ENCODE assay signal across 24 cellular contexts in genomic region chr1:93014156-93014555, GRCh38. TPM values are rescaled to one million over a fixed set of nuclear protein-coding genes. Genes with fewer than 3 reads are reported as not detected.
DNase-seq lines count a peak whose midpoint lies in the region; ATAC-seq, FAIRE-seq and TF ChIP-seq lines count a peak whose summit lies in the region.
"Had no signal": no experiment of that assay in that cellular context is flagged by ENCODE, and none has a peak within 500 bp of the region (broad histone marks: within the 10 kb centered on the region; RNA-seq: fewer than 3 reads in every experiment).

No MANE protein-coding gene starts in this region.

- TF ChIP-seq POLR2A in HCT116 (IDR thresholded peaks at IDR 0.05; ENCODE audit: borderline replicate concordance, extremely low read depth, insufficient read depth, insufficient read length) = no peak
- no peak for TF ChIP-seq POLR2A in gastrocnemius medialis (IDR thresholded peaks at IDR 0.05)
- no peak for TF ChIP-seq POLR2A in GM12892 (IDR thresholded peaks at IDR 0.05; ENCODE audit: low read depth, low read length)

- TF ChIP-seq RAD21 in HCT116 (IDR thresholded peaks at IDR 0.05; ENCODE audit: low read depth) = no peak

- H3K9me3 ChIP-seq in HCT116 (ENCODE audit: control insufficient read depth in 1 of 2, insufficient read depth in 1 of 2, low read depth in 1 of 2, low read length in 2 of 2) (no peaks in the 10 kb centered on the region), gastrocnemius medialis (no peaks in the 10 kb centered on the region)
- H3K9me3 ChIP-seq in CD8-positive, alpha-beta memory T cell (ENCODE audit: low read length) = no peaks in the 10 kb centered on the region
- H3K9me3 ChIP-seq: right lobe of liver had no signal

- peak overlapping the region; percentile 67 for H3K4me2 ChIP-seq in HCT116 (ENCODE audit: low read length)

- H3K36me3 ChIP-seq in HCT116 (ENCODE audit: control insufficient read depth in 1 of 2, insufficient read depth in 2 of 2, low read length in 2 of 2) (no peaks in the 10 kb centered on the region), gastrocnemius medialis (no peaks in the 10 kb centered on the region)
- H3K36me3 ChIP-seq in CD8-positive, alpha-beta memory T cell (ENCODE audit: insufficient read depth, low read length) = no peaks in the 10 kb centered on the region
- H3K36me3 ChIP-seq: right lobe of liver had no signal

- no peaks in the 10 kb centered on the region for H3K36me3 Mint-ChIP-seq in CD8-positive, alpha-beta memory T cell
- H3K36me3 Mint-ChIP-seq: activated naive CD4-positive, alpha-beta T cell treated with anti-CD3 and anti-CD28 coated beads, Interleukin-2, amount 50 U/mL, for 72 hours had no signal

- H4K20me1 ChIP-seq in HCT116 (ENCODE audit: insufficient read depth) = no peaks in the 10 kb centered on the region

- H3K4me3 Mint-ChIP-seq in CD8-positive, alpha-beta memory T cell = no peak overlapping the region
- H3K4me3 Mint-ChIP-seq: activated CD8-positive, alpha-beta T cell treated with anti-CD3 and anti-CD28 coated beads, Interleukin-2, amount 10 ng/mL, durations not matched to agents 7 days and 5 days; memory B cell; T-helper 17 cell had no signal

- in situ Hi-C loops in gastrocnemius medialis (cut with MboI; ENCODE audit: low sequenced_read_pairs in 4 of 4) = no loop called here

- CTCF ChIA-PET in HCT116 (lab: Charles Lee) = interaction anchor here (1.7 kb wide), 1 partner anchor 20 kb away, joined by 6 read pairs; no protein-coding TSS in a partner anchor
- CTCF ChIA-PET in CD8-positive, alpha-beta memory T cell (lab: Charles Lee) = interaction anchor here (1.0 to 1.3 kb wide), 3 partner anchors 9 to 20 kb away, joined by 3 to 4 read pairs (median 3); no protein-coding TSS in a partner anchor

- H3K27me3 Mint-ChIP-seq in CD8-positive, alpha-beta memory T cell = peaks cover 10 to 24% of the 10 kb centered on the region in 2 donors

- H3K4me1 ChIP-seq in HCT116 (ENCODE audit: control insufficient read depth in 1 of 2, insufficient read depth in 2 of 2, low read length in 2 of 2) (peaks cover 15 to 33% of the 10 kb centered on the region in 2 experiments), gastrocnemius medialis (peaks cover 37 to 41% of the 10 kb centered on the region in 2 donors)
- no peaks in the 10 kb centered on the region for H3K4me1 ChIP-seq in CD8-positive, alpha-beta memory T cell (ENCODE audit: insufficient read depth, low read length)
- H3K4me1 ChIP-seq: right lobe of liver had no signal

- FAIRE-seq in GM12892 (lab: Jason Lieb, UNC) = no peak
- FAIRE-seq: endometrium, H1, K562 had no signal

- DNase-seq in HCT116 (ENCODE audit: low read depth, low spot score) (no peak), MV-4-11 (lab: John Stamatoyannopoulos, UW) (peak; percentile 79), amniotic epithelial cell (ENCODE audit: low read depth) (peak; percentile 14), gastrocnemius medialis (no peak), foreskin fibroblast (no peak), GM12892 (ENCODE audit: insufficient read length) (no peak)
- DNase-seq in CD8-positive, alpha-beta memory T cell = no peak
- DNase-seq: activated CD4-positive, alpha-beta T cell treated with anti-CD3 and anti-CD28 coated beads for 1 hour; activated CD8-positive, alpha-beta T cell treated with anti-CD3 and anti-CD28 coated beads, Interleukin-2, amount 10 ng/mL, durations not matched to agents 7 days and 5 days; anterior cingulate cortex; NCI-H1092; NCI-H2171 treated with DMSO at 0.1 percent for 48 hours; right lobe of liver; stimulated activated CD4-positive, alpha-beta T cell treated with anti-CD3 and anti-CD28 coated beads, Interleukin-15, amount 100 ng/mL, for 24 hours; stimulated activated naive CD4-positive, alpha-beta T cell treated with Interleukin-2 at 50 U/mL for 16 hours; T-helper 17 cell had no signal

- H3K27ac ChIP-seq in HCT116 (ENCODE audit: low read depth, low read length) (no peak overlapping the region), gastrocnemius medialis (peak overlapping the region; percentile 48 to 69 (median 62))
- no peak overlapping the region for H3K27ac ChIP-seq in CD8-positive, alpha-beta memory T cell (ENCODE audit: low read depth, low read length)
- H3K27ac ChIP-seq: C4-2B, right lobe of liver had no signal

- intact Hi-C loops in HCT116 (cut with micrococcal nuclease) (no loop called here), gastrocnemius medialis (cut with DNase I; ENCODE audit: low total_unique reads) (no loop called here)

- H3K4me3 ChIP-seq in HCT116 (replicated peaks in 1 of 2; ENCODE audit: low read depth in 1 of 2, low read length in 2 of 2) (no peak overlapping the region), gastrocnemius medialis (no peak overlapping the region), foreskin fibroblast (ENCODE audit: low read depth in 1 of 2, low read length in 2 of 2) (no peak overlapping the region)
- no peak overlapping the region for H3K4me3 ChIP-seq in CD8-positive, alpha-beta memory T cell (ENCODE audit: low read length)
- H3K4me3 ChIP-seq: K562, right lobe of liver had no signal

- RAD21 ChIA-PET in HCT116 (lab: Charles Lee; ENCODE audit: low non-redundant PET in 1 of 2, low total read pairs in 2 of 2, uncharacterized antibody in 2 of 2, unreplicated experiment in 2 of 2) = no interaction called here

- no peak overlapping the region for H3K9ac ChIP-seq in HCT116 (ENCODE audit: low read length)

- TF ChIP-seq CTCF in HCT116 (IDR thresholded peaks at IDR 0.05 in 2 of 3, conservative IDR thresholded peaks at IDR 0.05 in 1 of 3; ENCODE audit: borderline replicate concordance in 1 of 3, insufficient read depth in 1 of 3, low read depth in 2 of 3, low read length in 2 of 3) (no peak), gastrocnemius medialis (IDR thresholded peaks at IDR 0.05 in 4 of 5, conservative IDR thresholded peaks at IDR 0.05 in 1 of 5) (no peak), foreskin fibroblast (IDR thresholded peaks at IDR 0.05; ENCODE audit: low read depth, low read length) (no peak)

- H3K79me2 ChIP-seq in HCT116 (ENCODE audit: insufficient read depth, low read length) = no peaks in the 10 kb centered on the region

- no peaks in the 10 kb centered on the region for H3K9me3 Mint-ChIP-seq in CD8-positive, alpha-beta memory T cell
- H3K9me3 Mint-ChIP-seq: activated naive CD4-positive, alpha-beta T cell treated with anti-CD3 and anti-CD28 coated beads, Interleukin-2, amount 50 U/mL, for 72 hours; memory B cell had no signal

- BruUV-seq in HCT116 (replicated peaks; lab: Mats Ljungman, UMichigan) = no TSS peak

- H3K27me3 ChIP-seq in HCT116 (ENCODE audit: insufficient read depth, low read length) (no peaks in the 10 kb centered on the region), gastrocnemius medialis (no peaks in the 10 kb centered on the region)
- H3K27me3 ChIP-seq in CD8-positive, alpha-beta memory T cell (ENCODE audit: insufficient read depth, low read length, poor library complexity, severe bottlenecking) = no peaks in the 10 kb centered on the region
- H3K27me3 ChIP-seq: right lobe of liver had no signal

- no peak overlapping the region for H3K27ac Mint-ChIP-seq in CD8-positive, alpha-beta memory T cell
- H3K27ac Mint-ChIP-seq: activated naive CD4-positive, alpha-beta T cell treated with anti-CD3 and anti-CD28 coated beads, Interleukin-2, amount 50 U/mL, for 72 hours; memory B cell; T-helper 17 cell had no signal

- POLR2A ChIA-PET in HCT116 (lab: Charles Lee) = no interaction called here
- POLR2A ChIA-PET in CD8-positive, alpha-beta memory T cell (lab: Charles Lee) = no interaction called here

- ATAC-seq in HCT116 = no peak
- ATAC-seq in gastrocnemius medialis = peak in 1 of 2 donors; percentile 21
- no peak for ATAC-seq in HG02678 (IDR thresholded peaks at IDR 0.05; ENCODE audit: unreplicated experiment)
- ATAC-seq: activated CD8-positive, alpha-beta T cell treated with anti-CD3 and anti-CD28 coated beads, Interleukin-2, amount 10 ng/mL, durations not matched to agents 7 days and 5 days; activated naive CD4-positive, alpha-beta T cell treated with anti-CD3 and anti-CD28 coated beads, Interleukin-2, amount 50 U/mL, for 72 hours; K562; left lobe of liver; T-helper 17 cell had no signal

- H3K9me2 ChIP-seq in HCT116 (ENCODE audit: insufficient read depth) = no peaks in the 10 kb centered on the region

- H3K4me1 Mint-ChIP-seq in CD8-positive, alpha-beta memory T cell = no peaks in the 10 kb centered on the region
- H3K4me1 Mint-ChIP-seq: T-helper 17 cell had no signal

- H2AFZ ChIP-seq in HCT116 (ENCODE audit: low read depth, low read length, poor library complexity, severe bottlenecking) = peak overlapping the region; percentile 38

TF ChIP-seq in HCT116, 20 proteins besides CTCF, POLR2A, EP300 and RAD21:
- TF ChIP-seq SP1 (IDR thresholded peaks at IDR 0.05; ENCODE audit: low read depth) = no peak
- no peak for TF ChIP-seq SRF (IDR thresholded peaks at IDR 0.05; ENCODE audit: low read depth)
- no peak for TF ChIP-seq ELF1 (IDR thresholded peaks at IDR 0.05; ENCODE audit: borderline replicate concordance, low read depth)
- no peak for TF ChIP-seq YY1 (IDR thresholded peaks at IDR 0.05; ENCODE audit: extremely low read depth, insufficient replicate concordance, low read depth, low read length)
- no peak for TF ChIP-seq EZH2phosphoT487 (IDR thresholded peaks at IDR 0.05; ENCODE audit: borderline replicate concordance)
- TF ChIP-seq EGR1 (IDR thresholded peaks at IDR 0.05; ENCODE audit: low read depth) = no peak
- TF ChIP-seq POLR2AphosphoS5 (IDR thresholded peaks at IDR 0.05; ENCODE audit: low read depth, low read length) = no peak
- TF ChIP-seq FOSL1 (IDR thresholded peaks at IDR 0.05; ENCODE audit: low read depth) = no peak
- no peak for TF ChIP-seq SIN3A (IDR thresholded peaks at IDR 0.05; ENCODE audit: low read depth)
- no peak for TF ChIP-seq ZFX (IDR thresholded peaks at IDR 0.05)
- no peak for TF ChIP-seq ZNF274 (IDR thresholded peaks at IDR 0.05; ENCODE audit: low read depth, low read length)
- no peak for TF ChIP-seq ATF3 (IDR thresholded peaks at IDR 0.05)
- no peak for TF ChIP-seq JUND (IDR thresholded peaks at IDR 0.05)

RNA-seq across cellular contexts. Expression of gene DIPK1A, which starts 52.9 kb away (rescaled TPM):
- total RNA-seq in HCT116 (2021; ENCODE audit: unreplicated experiment) (4.3 TPM), gastrocnemius medialis (1 to 10 TPM; 3.3 to 9.2 (median 4.7) TPM)
- polyA plus RNA-seq in HCT116 (2012) = 2.7 and 3.0 TPM in 2 replicates
- 10 to 100 TPM; 10.9 to 12.9 TPM for total RNA-seq in CD8-positive, alpha-beta memory T cell
- 15.7 TPM for polyA plus RNA-seq in CD8-positive, alpha-beta memory T cell
- polyA plus RNA-seq in GM12892 (2012; ENCODE audit: missing spikeins) = 6.1 TPM

Comparison
In these comparisons a context has a peak if more than half of its experiments do, and no peak if none do; other contexts are left out.
1. DNase-seq: peak in MV-4-11 (single experiment) and amniotic epithelial cell (single experiment); none in HCT116 (single experiment), gastrocnemius medialis (0 of 2), foreskin fibroblast (0 of 2), CD8-positive, alpha-beta memory T cell (0 of 5) and GM12892 (single experiment).
2. H3K27ac ChIP-seq: peak in gastrocnemius medialis (4 of 4); none in HCT116 (single experiment) and CD8-positive, alpha-beta memory T cell (single experiment).